In the genomic region with DNA sequence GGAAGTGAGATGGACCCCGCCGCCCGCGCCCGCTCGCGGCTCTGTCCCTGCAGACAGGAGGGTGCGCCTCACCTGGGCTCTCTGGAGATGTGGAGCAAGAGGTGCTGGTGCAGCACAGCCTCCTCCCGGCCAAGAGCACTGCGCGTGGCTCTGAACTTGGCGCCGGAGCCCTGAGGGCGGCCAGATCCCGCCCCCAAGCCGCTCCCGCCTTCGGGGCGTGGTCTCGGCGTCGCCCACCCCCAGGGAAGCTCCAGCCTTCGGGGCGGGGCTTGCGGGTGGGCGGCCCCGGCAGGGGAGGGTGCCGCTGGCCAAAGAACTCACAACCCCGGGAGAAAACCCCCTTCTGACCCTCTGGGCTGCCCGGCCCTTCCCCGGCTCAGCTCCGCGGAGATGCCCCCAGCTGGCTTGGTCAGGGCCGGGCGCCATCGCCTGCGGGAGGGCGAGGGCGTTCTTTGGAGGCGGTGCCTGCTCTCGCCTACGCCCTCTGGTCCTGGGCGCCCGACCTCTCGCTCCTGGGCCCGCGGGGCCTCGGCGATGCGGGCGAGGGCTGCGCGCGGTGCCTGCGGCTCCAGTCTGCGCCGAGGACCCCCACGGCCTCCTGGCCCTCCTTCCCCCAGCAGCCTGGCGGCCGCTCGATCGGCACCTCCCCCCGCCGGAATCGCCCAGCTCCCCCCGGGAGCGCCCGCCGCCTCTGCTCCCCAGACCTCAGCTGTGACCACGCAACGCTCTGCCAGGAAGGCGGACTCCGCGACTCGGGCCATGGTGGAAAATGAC, we compare ENCODE assay signal across 1 cellular context.
TF ChIP-seq lines count a peak whose summit lies in the region.

ZNF488 (minus strand) TSS at position 146 of the 774 bp plus-strand sequence. CDS start 15,464 bp downstream, outside the sequence.

TF ChIP-seq in HepG2, 621 proteins besides CTCF, POLR2A, EP300 and RAD21 (continued from another document and continues in another):
- TF ChIP-seq, protein P1, sequence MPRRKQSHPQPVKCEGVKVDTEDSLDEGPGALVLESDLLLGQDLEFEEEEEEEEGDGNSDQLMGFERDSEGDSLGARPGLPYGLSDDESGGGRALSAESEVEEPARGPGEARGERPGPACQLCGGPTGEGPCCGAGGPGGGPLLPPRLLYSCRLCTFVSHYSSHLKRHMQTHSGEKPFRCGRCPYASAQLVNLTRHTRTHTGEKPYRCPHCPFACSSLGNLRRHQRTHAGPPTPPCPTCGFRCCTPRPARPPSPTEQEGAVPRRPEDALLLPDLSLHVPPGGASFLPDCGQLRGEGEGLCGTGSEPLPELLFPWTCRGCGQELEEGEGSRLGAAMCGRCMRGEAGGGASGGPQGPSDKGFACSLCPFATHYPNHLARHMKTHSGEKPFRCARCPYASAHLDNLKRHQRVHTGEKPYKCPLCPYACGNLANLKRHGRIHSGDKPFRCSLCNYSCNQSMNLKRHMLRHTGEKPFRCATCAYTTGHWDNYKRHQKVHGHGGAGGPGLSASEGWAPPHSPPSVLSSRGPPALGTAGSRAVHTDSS (CRISPR knock-in tag; conservative IDR thresholded peaks at IDR 0.05), result peak; percentile 66; the same call in 1 of the 2 replicates
- TF ChIP-seq ZNF549 (CRISPR knock-in tag; IDR thresholded peaks at IDR 0.05), result no peak
- TF ChIP-seq ZNF326 (CRISPR knock-in tag; IDR thresholded peaks at IDR 0.05; ENCODE audit: borderline replicate concordance), result no peak
- TF ChIP-seq HNF4G (IDR thresholded peaks at IDR 0.05; ENCODE audit: borderline replicate concordance, low read depth, low read length), result no peak
- TF ChIP-seq HNF4G (CRISPR knock-in tag; IDR thresholded peaks at IDR 0.05; ENCODE audit: borderline replicate concordance, low read depth), result no peak
- TF ChIP-seq PHF21A (CRISPR knock-in tag; IDR thresholded peaks at IDR 0.05), result no peak
- no peak for TF ChIP-seq ZNF792 (CRISPR knock-in tag; IDR thresholded peaks at IDR 0.05)
- TF ChIP-seq KAT8 (CRISPR knock-in tag; IDR thresholded peaks at IDR 0.05), result no peak
- TF ChIP-seq NPAS2 (CRISPR knock-in tag; IDR thresholded peaks at IDR 0.05; ENCODE audit: borderline replicate concordance), result no peak
- no peak for TF ChIP-seq PAXIP1 (CRISPR knock-in tag; conservative IDR thresholded peaks at IDR 0.05)
- TF ChIP-seq SIN3A (IDR thresholded peaks at IDR 0.05; ENCODE audit: borderline replicate concordance, low read depth, low read length), result no peak
- TF ChIP-seq SP140L (CRISPR knock-in tag; IDR thresholded peaks at IDR 0.05; ENCODE audit: borderline replicate concordance), result no peak
- TF ChIP-seq ZNF710 (CRISPR knock-in tag; IDR thresholded peaks at IDR 0.05; ENCODE audit: borderline replicate concordance), result no peak
- TF ChIP-seq ZGPAT (CRISPR knock-in tag; IDR thresholded peaks at IDR 0.05), result no peak; the same call in 1 of the 2 replicates
- TF ChIP-seq NKX3-1 (CRISPR knock-in tag; IDR thresholded peaks at IDR 0.05), result no peak
- no peak for TF ChIP-seq SSRP1 (CRISPR knock-in tag; IDR thresholded peaks at IDR 0.05)
- peak; percentile 33; the same call in 1 of the 2 replicates for TF ChIP-seq IKZF5 (CRISPR knock-in tag; IDR thresholded peaks at IDR 0.05)
- TF ChIP-seq ZNF576 (CRISPR knock-in tag; IDR thresholded peaks at IDR 0.05), result 0 out of 2 replicates have a peak, but pooled peaks have one; percentile 55
- TF ChIP-seq, protein P2, sequence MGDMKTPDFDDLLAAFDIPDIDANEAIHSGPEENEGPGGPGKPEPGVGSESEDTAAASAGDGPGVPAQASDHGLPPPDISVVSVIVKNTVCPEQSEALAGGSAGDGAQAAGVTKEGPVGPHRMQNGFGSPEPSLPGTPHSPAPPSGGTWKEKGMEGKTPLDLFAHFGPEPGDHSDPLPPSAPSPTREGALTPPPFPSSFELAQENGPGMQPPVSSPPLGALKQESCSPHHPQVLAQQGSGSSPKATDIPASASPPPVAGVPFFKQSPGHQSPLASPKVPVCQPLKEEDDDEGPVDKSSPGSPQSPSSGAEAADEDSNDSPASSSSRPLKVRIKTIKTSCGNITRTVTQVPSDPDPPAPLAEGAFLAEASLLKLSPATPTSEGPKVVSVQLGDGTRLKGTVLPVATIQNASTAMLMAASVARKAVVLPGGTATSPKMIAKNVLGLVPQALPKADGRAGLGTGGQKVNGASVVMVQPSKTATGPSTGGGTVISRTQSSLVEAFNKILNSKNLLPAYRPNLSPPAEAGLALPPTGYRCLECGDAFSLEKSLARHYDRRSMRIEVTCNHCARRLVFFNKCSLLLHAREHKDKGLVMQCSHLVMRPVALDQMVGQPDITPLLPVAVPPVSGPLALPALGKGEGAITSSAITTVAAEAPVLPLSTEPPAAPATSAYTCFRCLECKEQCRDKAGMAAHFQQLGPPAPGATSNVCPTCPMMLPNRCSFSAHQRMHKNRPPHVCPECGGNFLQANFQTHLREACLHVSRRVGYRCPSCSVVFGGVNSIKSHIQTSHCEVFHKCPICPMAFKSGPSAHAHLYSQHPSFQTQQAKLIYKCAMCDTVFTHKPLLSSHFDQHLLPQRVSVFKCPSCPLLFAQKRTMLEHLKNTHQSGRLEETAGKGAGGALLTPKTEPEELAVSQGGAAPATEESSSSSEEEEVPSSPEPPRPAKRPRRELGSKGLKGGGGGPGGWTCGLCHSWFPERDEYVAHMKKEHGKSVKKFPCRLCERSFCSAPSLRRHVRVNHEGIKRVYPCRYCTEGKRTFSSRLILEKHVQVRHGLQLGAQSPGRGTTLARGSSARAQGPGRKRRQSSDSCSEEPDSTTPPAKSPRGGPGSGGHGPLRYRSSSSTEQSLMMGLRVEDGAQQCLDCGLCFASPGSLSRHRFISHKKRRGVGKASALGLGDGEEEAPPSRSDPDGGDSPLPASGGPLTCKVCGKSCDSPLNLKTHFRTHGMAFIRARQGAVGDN (CRISPR knock-in tag; IDR thresholded peaks at IDR 0.05), result peak; percentile 85
- TF ChIP-seq NFE2L1 (CRISPR knock-in tag; IDR thresholded peaks at IDR 0.05; ENCODE audit: borderline replicate concordance), result no peak
- TF ChIP-seq, protein P3, sequence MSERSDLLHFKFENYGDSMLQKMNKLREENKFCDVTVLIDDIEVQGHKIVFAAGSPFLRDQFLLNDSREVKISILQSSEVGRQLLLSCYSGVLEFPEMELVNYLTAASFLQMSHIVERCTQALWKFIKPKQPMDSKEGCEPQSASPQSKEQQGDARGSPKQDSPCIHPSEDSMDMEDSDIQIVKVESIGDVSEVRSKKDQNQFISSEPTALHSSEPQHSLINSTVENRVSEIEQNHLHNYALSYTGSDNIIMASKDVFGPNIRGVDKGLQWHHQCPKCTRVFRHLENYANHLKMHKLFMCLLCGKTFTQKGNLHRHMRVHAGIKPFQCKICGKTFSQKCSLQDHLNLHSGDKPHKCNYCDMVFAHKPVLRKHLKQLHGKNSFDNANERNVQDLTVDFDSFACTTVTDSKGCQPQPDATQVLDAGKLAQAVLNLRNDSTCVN (CRISPR knock-in tag; IDR thresholded peaks at IDR 0.05; ENCODE audit: borderline replicate concordance), result no peak
- 0 out of 2 replicates have a peak, but pooled peaks have one; percentile 51 for TF ChIP-seq SAFB2 (CRISPR knock-in tag; IDR thresholded peaks at IDR 0.05; ENCODE audit: borderline replicate concordance, low read depth)
- TF ChIP-seq, protein P4, sequence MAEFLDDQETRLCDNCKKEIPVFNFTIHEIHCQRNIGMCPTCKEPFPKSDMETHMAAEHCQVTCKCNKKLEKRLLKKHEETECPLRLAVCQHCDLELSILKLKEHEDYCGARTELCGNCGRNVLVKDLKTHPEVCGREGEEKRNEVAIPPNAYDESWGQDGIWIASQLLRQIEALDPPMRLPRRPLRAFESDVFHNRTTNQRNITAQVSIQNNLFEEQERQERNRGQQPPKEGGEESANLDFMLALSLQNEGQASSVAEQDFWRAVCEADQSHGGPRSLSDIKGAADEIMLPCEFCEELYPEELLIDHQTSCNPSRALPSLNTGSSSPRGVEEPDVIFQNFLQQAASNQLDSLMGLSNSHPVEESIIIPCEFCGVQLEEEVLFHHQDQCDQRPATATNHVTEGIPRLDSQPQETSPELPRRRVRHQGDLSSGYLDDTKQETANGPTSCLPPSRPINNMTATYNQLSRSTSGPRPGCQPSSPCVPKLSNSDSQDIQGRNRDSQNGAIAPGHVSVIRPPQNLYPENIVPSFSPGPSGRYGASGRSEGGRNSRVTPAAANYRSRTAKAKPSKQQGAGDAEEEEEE (CRISPR knock-in tag; IDR thresholded peaks at IDR 0.05; ENCODE audit: borderline replicate concordance), result no peak
- no peak for TF ChIP-seq ZNF280B (CRISPR knock-in tag; IDR thresholded peaks at IDR 0.05; ENCODE audit: borderline replicate concordance)
